ENCODE assay signal across 8 cellular contexts in genomic region chr6:90940812-90941481, GRCh38.
A peak's percentile ranks its signal among the peaks of the same experiment; 100 is the strongest.
DNase-seq lines count a peak whose midpoint lies in the region; ATAC-seq and TF ChIP-seq lines count a peak whose summit lies in the region.

No MANE protein-coding gene starts in this region.

- H3K27me3 ChIP-seq in A673 (replicated peaks; ENCODE audit: insufficient read depth, low read depth, low read length, poor library complexity) (no peaks in the 10 kb centered on the region), Panc1 (ENCODE audit: control insufficient read depth, insufficient read depth, low read length) (no peaks in the 10 kb centered on the region)
- no peaks in the 10 kb centered on the region for H3K27me3 ChIP-seq in effector memory CD4-positive, alpha-beta T cell (replicated peaks; ENCODE audit: control insufficient read depth, insufficient read depth, low read length, poor library complexity, severe bottlenecking)

- POLR2A ChIA-PET in A673 (lab: Charles Lee; ENCODE audit: low non-redundant PET) (no interaction called here), HEK293 (lab: Yijun Ruan, JAX) (no interaction called here), Panc1 (lab: Charles Lee) (no interaction called here)

- H3K9me3 ChIP-seq in A673 (ENCODE audit: low read depth, low read length, poor library complexity, severe bottlenecking), result no peaks in the 10 kb centered on the region
- no peaks in the 10 kb centered on the region for H3K9me3 ChIP-seq in HEK293 (ENCODE audit: control insufficient read depth, insufficient read depth, low read depth, low read length)
- no peaks in the 10 kb centered on the region for H3K9me3 ChIP-seq in Panc1 (ENCODE audit: control insufficient read depth, insufficient read depth, low read depth, low read length)
- H3K9me3 ChIP-seq in effector memory CD4-positive, alpha-beta T cell (ENCODE audit: control insufficient read depth, low read length), result no peaks in the 10 kb centered on the region

- H3K4me3 ChIP-seq in A673 (ENCODE audit: low read depth, low read length, poor library complexity, severe bottlenecking) (no peak overlapping the region), GM12865 (ENCODE audit: low read depth, low read length) (peak overlapping the region; percentile 25), HEK293 (ENCODE audit: low read depth, low read length) (no peak overlapping the region), LNCaP clone FGC (ENCODE audit: low read depth, low read length) (no peak overlapping the region), Panc1 (ENCODE audit: low read depth in 2 of 2, low read length in 2 of 2) (no peak overlapping the region)
- peak overlapping the region; percentile 15 for H3K4me3 ChIP-seq in effector memory CD4-positive, alpha-beta T cell (ENCODE audit: insufficient read depth, low read depth, low read length, poor library complexity, severe bottlenecking)

- H3K36me3 ChIP-seq in A673 (ENCODE audit: insufficient read depth, low read length, poor library complexity, severe bottlenecking) (no peaks in the 10 kb centered on the region), HEK293 (ENCODE audit: control insufficient read depth in 2 of 2, insufficient read depth in 1 of 2, low read length in 2 of 2) (no peaks in the 10 kb centered on the region), Panc1 (ENCODE audit: control insufficient read depth, insufficient read depth, low read length) (no peaks in the 10 kb centered on the region)
- no peaks in the 10 kb centered on the region for H3K36me3 ChIP-seq in effector memory CD4-positive, alpha-beta T cell (ENCODE audit: control insufficient read depth, insufficient read depth, low read length)

- CTCF ChIA-PET in A673 (lab: Charles Lee), result interaction anchor here (0.5 to 1.5 kb wide), 5 partner anchors 81 to 209 kb away, joined by 3 to 5 read pairs (median 3); no protein-coding TSS in a partner anchor
- CTCF ChIA-PET in HEK293 (lab: Yijun Ruan, JAX), result interaction anchor here (0.5 to 4.0 kb wide), 56 partner anchors 7 to 1703 kb away, joined by 3 to 33 read pairs (median 4); no protein-coding TSS in a partner anchor
- CTCF ChIA-PET in Panc1 (lab: Charles Lee), result no interaction called here

- DNase-seq in A673 (ENCODE audit: low spot score), result peak; percentile 84
- peak; percentile 90 for DNase-seq in GM12865 (ENCODE audit: low read depth)
- peak; percentile 40 for DNase-seq in LNCaP clone FGC (ENCODE audit: low read depth)
- DNase-seq in Panc1 (ENCODE audit: low read depth, low spot score), result peak; percentile 36
- DNase-seq in effector memory CD4-positive, alpha-beta T cell, result no peak
- peak; percentile 59 for DNase-seq in myocyte (ENCODE audit: low read depth)
- no peak for DNase-seq in ecto neural progenitor cell (ENCODE audit: low spot score)

- intact Hi-C loops in A673 (cut with micrococcal nuclease; ENCODE audit: unreplicated experiment), result loop anchor here (1.0 to 10.0 kb wide), 7 partner anchors 126 to 1834 kb away; no protein-coding TSS in a partner anchor
- intact Hi-C loops in Panc1 (cut with micrococcal nuclease; ENCODE audit: unreplicated experiment), result loop anchor here (10.0 kb wide), 2 partner anchors 124 to 326 kb away; no protein-coding TSS in a partner anchor

- BruUV-seq in A673 (replicated peaks; lab: Mats Ljungman, UMichigan), result no TSS peak
- no TSS peak for BruUV-seq in Panc1 (replicated peaks; lab: Mats Ljungman, UMichigan)

- TF ChIP-seq CTCF in A673 (conservative IDR thresholded peaks at IDR 0.05; ENCODE audit: low read depth, low read length) (peak; percentile 72), GM12865 (IDR thresholded peaks at IDR 0.05; ENCODE audit: insufficient read depth, low read depth, low read length, missing control alignments) (peak; percentile 34), HEK293 (tag by site-specific recombination; IDR thresholded peaks at IDR 0.05) (peak; percentile 36), LNCaP clone FGC (IDR thresholded peaks at IDR 0.05; ENCODE audit: control insufficient read depth, extremely low read depth, insufficient read depth) (peak; percentile 46), Panc1 (IDR thresholded peaks at IDR 0.05) (peak; percentile 58; the same call in 1 of the 2 replicates)

- peak; percentile 80 for ATAC-seq in Panc1

- H3K4me1 ChIP-seq in A673 (ENCODE audit: insufficient read depth, low read length, poor library complexity, severe bottlenecking) (peaks cover 6% of the 10 kb centered on the region), HEK293 (ENCODE audit: control insufficient read depth, insufficient read depth, low read length) (no peaks in the 10 kb centered on the region), Panc1 (ENCODE audit: control insufficient read depth, insufficient read depth, low read length) (no peaks in the 10 kb centered on the region)
- no peaks in the 10 kb centered on the region for H3K4me1 ChIP-seq in effector memory CD4-positive, alpha-beta T cell (ENCODE audit: control insufficient read depth, insufficient read depth, low read length, poor library complexity, severe bottlenecking)

- no peak overlapping the region for H3K27ac ChIP-seq in A673 (ENCODE audit: low read depth, low read length, poor library complexity, severe bottlenecking)
- no peak overlapping the region for H3K27ac ChIP-seq in HEK293 (ENCODE audit: extremely low read depth, low read depth, low read length)
- H3K27ac ChIP-seq in Panc1 (ENCODE audit: low read length), result no peak overlapping the region
- H3K27ac ChIP-seq in effector memory CD4-positive, alpha-beta T cell (ENCODE audit: insufficient read depth, low read length, poor library complexity, severe bottlenecking), result no peak overlapping the region

- in situ Hi-C loops in Panc1 (cut with HindIII; ENCODE audit: low pct_unique_long_range_greater_than_20kb, low sequenced_read_pairs), result no loop called here

TF ChIP-seq in HEK293, 187 proteins besides CTCF, POLR2A, EP300 and RAD21 (continues in another document):
- TF ChIP-seq ZNF777 (tag by site-specific recombination; IDR thresholded peaks at IDR 0.05; ENCODE audit: borderline replicate concordance) (no peak), ZNF830 (tag by site-specific recombination; IDR thresholded peaks at IDR 0.05; ENCODE audit: low read depth) (no peak), HOXC10 (CRISPR knock-in tag; IDR thresholded peaks at IDR 0.05) (no peak), ZNF626 (tag by site-specific recombination; IDR thresholded peaks at IDR 0.05) (no peak), SCRT1 (tag by site-specific recombination; IDR thresholded peaks at IDR 0.05; ENCODE audit: borderline replicate concordance) (no peak), PRDM10 (tag by site-specific recombination; IDR thresholded peaks at IDR 0.05) (peak; percentile 89), ZNF202 (tag by site-specific recombination; IDR thresholded peaks at IDR 0.05; ENCODE audit: borderline replicate concordance) (no peak), HOXA7 (CRISPR knock-in tag; IDR thresholded peaks at IDR 0.05; ENCODE audit: borderline replicate concordance) (no peak), ZNF174 (tag by site-specific recombination; IDR thresholded peaks at IDR 0.05) (no peak), TRIM28 (IDR thresholded peaks at IDR 0.05; ENCODE audit: borderline replicate concordance, low read length) (peak; percentile 73; the same call in 1 of the 2 replicates), ZNF514 (tag by site-specific recombination; IDR thresholded peaks at IDR 0.05) (no peak), ZNF23 (tag by site-specific recombination; IDR thresholded peaks at IDR 0.05; ENCODE audit: borderline replicate concordance) (no peak), ZNF19 (tag by site-specific recombination; IDR thresholded peaks at IDR 0.05; ENCODE audit: low read depth) (no peak), ZNF239 (tag by site-specific recombination; IDR thresholded peaks at IDR 0.05) (no peak), ZNF768 (tag by site-specific recombination; IDR thresholded peaks at IDR 0.05) (no peak), ZFP69B (tag by site-specific recombination; IDR thresholded peaks at IDR 0.05) (no peak), REPIN1 (tag by site-specific recombination; IDR thresholded peaks at IDR 0.05; ENCODE audit: low read depth) (no peak)

Comparison
In these comparisons a context has a peak if more than half of its experiments do, and no peak if none do; other contexts are left out.
1. DNase-seq: peak in A673 (single experiment), GM12865 (single experiment), LNCaP clone FGC (single experiment), Panc1 (single experiment) and myocyte (single experiment); none in effector memory CD4-positive, alpha-beta T cell (0 of 3) and ecto neural progenitor cell (single experiment).
2. H3K4me3 ChIP-seq: peak in GM12865 (single experiment) and effector memory CD4-positive, alpha-beta T cell (single experiment); none in A673 (single experiment), HEK293 (single experiment), LNCaP clone FGC (single experiment) and Panc1 (0 of 2).
3. Peak in every context shown above with its lines, with median percentiles within 50 percentile points of each other: CTCF ChIP-seq.